Comparison of ENCODE assay signal across 8 cellular contexts in the genomic region with DNA sequence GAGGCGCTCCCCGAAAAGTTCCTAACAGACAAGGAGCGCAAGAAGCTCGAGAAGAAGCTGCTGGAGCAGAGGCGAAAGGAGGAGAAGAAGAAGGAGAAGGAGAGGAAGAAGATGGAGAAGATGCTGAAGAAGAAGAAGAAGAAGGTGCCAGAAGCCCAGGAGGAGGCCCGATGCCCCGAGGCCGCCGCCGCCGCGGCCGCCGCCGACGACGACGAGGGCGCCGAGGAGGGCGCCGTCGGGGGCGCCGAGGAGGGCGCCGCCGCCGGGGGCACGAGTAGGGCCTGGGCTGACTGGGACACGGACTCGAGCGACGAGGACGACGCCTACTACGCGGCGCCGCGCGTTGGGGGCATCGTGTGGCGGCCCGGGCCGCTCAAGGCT. TPM values are rescaled to one million over a fixed set of nuclear protein-coding genes. Genes with fewer than 3 reads are reported as not detected.
DNase-seq lines count a peak whose midpoint lies in the region; ATAC-seq, FAIRE-seq and TF ChIP-seq lines count a peak whose summit lies in the region.

No MANE protein-coding gene starts in this region.

- no peaks in the 10 kb centered on the region for H3K36me3 ChIP-seq in GM06990 (ENCODE audit: control insufficient read depth, insufficient read depth, low read length)
- peaks cover 19% of the 10 kb centered on the region for H3K36me3 ChIP-seq in OCI-LY7 (ENCODE audit: insufficient read depth, low read length)
- no peaks in the 10 kb centered on the region for H3K36me3 ChIP-seq in pancreas

- intact Hi-C loops in OCI-LY7 (cut with micrococcal nuclease; ENCODE audit: unreplicated experiment): loop anchor here (5.0 kb wide), 2 partner anchors 92 to 277 kb away; partner anchors contain the start of gene NELFCD
- intact Hi-C loops in pancreas (cut with DNase I): loop anchor here in 1 of 3 donors (10.0 kb wide), 1 partner anchor 85 kb away; no protein-coding TSS in a partner anchor

- ATAC-seq in pancreas: no peak
- ATAC-seq in omental fat pad (ENCODE audit: low FRiP score): no peak
- ATAC-seq in GM21423 (IDR thresholded peaks at IDR 0.05; ENCODE audit: unreplicated experiment): no peak

- H3K9me2 ChIP-seq in OCI-LY7 (ENCODE audit: insufficient read depth, low read length): no peaks in the 10 kb centered on the region

- H3K4me2 ChIP-seq in OCI-LY7 (ENCODE audit: low read length): peak overlapping the region; percentile 88

- no TSS peak for BruUV-seq in OCI-LY7 (replicated peaks; lab: Mats Ljungman, UMichigan)

- TF ChIP-seq CTCF in GM06990 (IDR thresholded peaks at IDR 0.05; ENCODE audit: insufficient read depth, low read length, poor library complexity, severe bottlenecking) (no peak), OCI-LY7 (conservative IDR thresholded peaks at IDR 0.05; ENCODE audit: low read length) (no peak), epithelial cell of proximal tubule (conservative IDR thresholded peaks at IDR 0.05; ENCODE audit: low read depth, low read length) (no peak), pancreas (IDR thresholded peaks at IDR 0.05) (no peak), omental fat pad (IDR thresholded peaks at IDR 0.05) (no peak), GM10266 (IDR thresholded peaks at IDR 0.05; ENCODE audit: control insufficient read depth, insufficient read depth, low read depth, missing control alignments) (no peak)

- H3K9me3 ChIP-seq in OCI-LY7 (ENCODE audit: low read length): peaks cover 8% of the 10 kb centered on the region; the same call in 1 of the 2 replicates
- no peaks in the 10 kb centered on the region for H3K9me3 ChIP-seq in pancreas

- DNase-seq in GM06990 (ENCODE audit: extremely low read depth, insufficient read length): no peak
- DNase-seq in OCI-LY7 (ENCODE audit: low spot score): peak; percentile 17
- no peak for DNase-seq in epithelial cell of proximal tubule (ENCODE audit: low read depth)
- DNase-seq in pancreas: no peak
- no peak for DNase-seq in omental fat pad (ENCODE audit: low spot score)
- no peak for DNase-seq in GM10266 (ENCODE audit: extremely low spot score)
- no peak for DNase-seq in cortex of kidney (lab: John Stamatoyannopoulos, UW)

- CTCF ChIA-PET in OCI-LY7 (lab: Charles Lee; ENCODE audit: unreplicated experiment): no interaction called here

- POLR2A ChIA-PET in OCI-LY7 (lab: Charles Lee): interaction anchor here (1.4 kb wide), 1 partner anchor 153 kb away, joined by 6 read pairs; no protein-coding TSS in a partner anchor

- peak overlapping the region; percentile 63; the same call in 1 of the 2 replicates for H2AFZ ChIP-seq in OCI-LY7 (ENCODE audit: low read length)

- 23 to 32% methylated on average over 30 to 46 of the region's 46 CpGs for WGBS in pancreas, 2 donors

- H3K4me1 ChIP-seq in OCI-LY7 (ENCODE audit: insufficient read depth, low read length, poor library complexity, severe bottlenecking) (peaks cover 57% of the 10 kb centered on the region), pancreas (peaks cover 20% of the 10 kb centered on the region in 3 donors)

- no peak for FAIRE-seq in pancreas (lab: Jason Lieb, UNC)

- peaks cover 19% of the 10 kb centered on the region for H4K20me1 ChIP-seq in OCI-LY7 (ENCODE audit: insufficient read depth, low read length)

- H3K27me3 ChIP-seq in GM06990 (replicated peaks; ENCODE audit: control insufficient read depth, insufficient read depth, low read length) (no peaks in the 10 kb centered on the region), pancreas (no peaks in the 10 kb centered on the region)

- H3K4me3 ChIP-seq in GM06990 (replicated peaks; ENCODE audit: low read depth, low read length) (peak overlapping the region; percentile 62), OCI-LY7 (ENCODE audit: low read depth, low read length, poor library complexity, severe bottlenecking) (peak overlapping the region; percentile 90), epithelial cell of proximal tubule (ENCODE audit: low read depth, low read length) (peak overlapping the region; percentile 57), pancreas (peak overlapping the region; percentile 35 to 68 (median 55))

- peaks cover 50% of the 10 kb centered on the region for H3K79me2 ChIP-seq in OCI-LY7 (ENCODE audit: insufficient read depth, low read depth, low read length)

- peak overlapping the region; percentile 84 for H3K27ac ChIP-seq in OCI-LY7 (ENCODE audit: low read depth, low read length, poor library complexity, severe bottlenecking)
- H3K27ac ChIP-seq in pancreas: peak overlapping the region; percentile 57 to 98 (median 88)

RNA-seq across cellular contexts. Expression of gene GNAS, which starts 37.5 kb away (rescaled TPM):
- 546 and 638 TPM in 2 replicates for total RNA-seq in OCI-LY7 (2014; rRNA removed; shearing (Covaris generic))
- total RNA-seq in OCI-LY7 (2022) (913 and 950 TPM in 2 replicates), epithelial cell of proximal tubule (492 and 828 TPM in 2 replicates), pancreas (100 to 1,000 TPM; 349 to 850 (median 535) TPM), omental fat pad (100 to 1,000 TPM; 606 to 837 (median 753) TPM)
- polyA plus RNA-seq in pancreas: 1,000 to 10,000 TPM; 1,207 to 2,220 TPM

RNA-seq across cellular contexts. Expression of gene GNAS-AS1, which starts 39.4 kb away (rescaled TPM):
- total RNA-seq in OCI-LY7 (2014; rRNA removed; shearing (Covaris generic)): 6.5 and 7.7 TPM in 2 replicates
- total RNA-seq in OCI-LY7 (2022): 11.6 and 11.7 TPM in 2 replicates
- total RNA-seq in epithelial cell of proximal tubule: 0.35 and 0.51 TPM in 2 replicates
- total RNA-seq in pancreas: under 1 TPM; 0.47 to 0.84 (median 0.53) TPM
- polyA plus RNA-seq in pancreas: 1 to 10 TPM in 1 of 2 donors, under 1 TPM in 1; 0.68 to 2.8 TPM
- total RNA-seq in omental fat pad: under 1 TPM in 1 of 4 donors, not detected in 3; 0.28 TPM
